1 cellular context compared by ENCODE assay signal in genomic region chrX:137562096-137562495, GRCh38.
TF ChIP-seq lines count a peak whose summit lies in the region.

No MANE protein-coding gene starts in this region.

TF ChIP-seq in H1, 55 proteins besides CTCF, POLR2A, EP300 and RAD21 (continued from another document):
- TF ChIP-seq CHD2 (IDR thresholded peaks at IDR 0.05; ENCODE audit: low read length) (no peak), POLR2AphosphoS5 (IDR thresholded peaks at IDR 0.05; ENCODE audit: low read depth, low read length) (no peak), TBP (IDR thresholded peaks at IDR 0.05; ENCODE audit: low read depth, low read length) (no peak), KDM1A (IDR thresholded peaks at IDR 0.05; ENCODE audit: borderline replicate concordance, low read length) (no peak), CBX8 (IDR thresholded peaks at IDR 0.05; ENCODE audit: borderline replicate concordance, low read depth, low read length) (no peak), TAF7 (optimal IDR thresholded peaks at IDR 0.05; ENCODE audit: borderline replicate concordance, low read depth, low read length) (no peak), NANOG (IDR thresholded peaks at IDR 0.05; ENCODE audit: insufficient read depth, low read depth, low read length, poor library complexity, severe bottlenecking) (no peak), CTBP2 (IDR thresholded peaks at IDR 0.05; ENCODE audit: borderline replicate concordance, insufficient read depth, insufficient read length, low read length) (no peak), TAF1 (IDR thresholded peaks at IDR 0.05; ENCODE audit: low read depth, low read length) (no peak), BRCA1 (IDR thresholded peaks at IDR 0.05; ENCODE audit: low read depth, low read length) (no peak), EZH2 (IDR thresholded peaks at IDR 0.05; ENCODE audit: low read depth, low read length, severe bottlenecking) (no peak), FOSL1 (IDR thresholded peaks at IDR 0.05; ENCODE audit: insufficient read depth, low read depth, low read length) (no peak)
- TF ChIP-seq, protein P1, sequence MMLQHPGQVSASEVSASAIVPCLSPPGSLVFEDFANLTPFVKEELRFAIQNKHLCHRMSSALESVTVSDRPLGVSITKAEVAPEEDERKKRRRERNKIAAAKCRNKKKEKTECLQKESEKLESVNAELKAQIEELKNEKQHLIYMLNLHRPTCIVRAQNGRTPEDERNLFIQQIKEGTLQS (IDR thresholded peaks at IDR 0.05; ENCODE audit: insufficient read depth, low read depth, low read length), result no peak
